In genomic region chr5:53479045-53479655, GRCh38 we compare ENCODE assay signal across 8 cellular contexts. TPM values are rescaled to one million over a fixed set of nuclear protein-coding genes. Genes with fewer than 3 reads are reported as not detected.
DNase-seq lines count a peak whose midpoint lies in the region; ATAC-seq, FAIRE-seq and TF ChIP-seq lines count a peak whose summit lies in the region.

No MANE protein-coding gene starts in this region.

- TF ChIP-seq CTCF in GM12865 (IDR thresholded peaks at IDR 0.05; ENCODE audit: insufficient read depth, low read depth, low read length, missing control alignments) (no peak), OCI-LY3 (IDR thresholded peaks at IDR 0.05; ENCODE audit: low read depth, low read length) (no peak), esophagus muscularis mucosa (IDR thresholded peaks at IDR 0.05) (no peak), prostate gland (IDR thresholded peaks at IDR 0.05) (no peak)

- WGBS in esophagus muscularis mucosa, result 0% methylated on average over 17 of the region's 17 CpGs
- 1% methylated on average over 17 of the region's 17 CpGs for WGBS in prostate gland

- peak overlapping the region; percentile 84 for H3K4me2 ChIP-seq in OCI-LY3 (ENCODE audit: low read length)

- H3K36me3 ChIP-seq in OCI-LY3 (replicated peaks; ENCODE audit: low read depth, low read length), result no peaks in the 10 kb centered on the region
- H3K36me3 ChIP-seq in esophagus muscularis mucosa, result no peaks in the 10 kb centered on the region
- no peaks in the 10 kb centered on the region for H3K36me3 ChIP-seq in prostate gland

- H3K4me3 ChIP-seq in GM12865 (ENCODE audit: low read depth, low read length), result peak overlapping the region; percentile 51
- peak overlapping the region; percentile 78 for H3K4me3 ChIP-seq in OCI-LY3 (ENCODE audit: low read length)
- H3K4me3 ChIP-seq in esophagus muscularis mucosa, result peak overlapping the region; percentile 65 to 82 (median 72)
- peak overlapping the region; percentile 43 to 54 for H3K4me3 ChIP-seq in prostate gland

- DNase-seq in GM12865 (ENCODE audit: low read depth) (no peak), esophagus muscularis mucosa (ENCODE audit: extremely low spot score) (no peak), prostate gland (ENCODE audit: low spot score) (no peak), RCC 7860 (ENCODE audit: low spot score) (no peak), medulla oblongata (ENCODE audit: extremely low spot score) (no peak)
- no peak for DNase-seq in stimulated activated naive CD4-positive, alpha-beta T cell treated with Interleukin-2 at 50 U/mL for 16 hours (lab: John Stamatoyannopoulos, UW)

- no peaks in the 10 kb centered on the region for H3K9me3 ChIP-seq in OCI-LY3 (ENCODE audit: insufficient read depth, low read length)
- H3K9me3 ChIP-seq in esophagus muscularis mucosa, result no peaks in the 10 kb centered on the region
- H3K9me3 ChIP-seq in prostate gland, result no peaks in the 10 kb centered on the region

- peak overlapping the region; percentile 85 for H2AFZ ChIP-seq in OCI-LY3 (ENCODE audit: low read depth, low read length)

- peak overlapping the region; percentile 50 for H3K9ac ChIP-seq in OCI-LY3 (ENCODE audit: low read length)

- no peaks in the 10 kb centered on the region for H4K20me1 ChIP-seq in OCI-LY3 (ENCODE audit: insufficient read depth, low read length)

- no peak for ATAC-seq in HG03135 (IDR thresholded peaks at IDR 0.05; ENCODE audit: unreplicated experiment)

- no peak overlapping the region for H3K27ac ChIP-seq in OCI-LY3 (ENCODE audit: low read length)
- peak overlapping the region; percentile 67 to 78 (median 77) for H3K27ac ChIP-seq in esophagus muscularis mucosa (replicated peaks in 1 of 4)
- H3K27ac ChIP-seq in prostate gland, result peak overlapping the region; percentile 67 to 76

- no peaks in the 10 kb centered on the region for H3K79me2 ChIP-seq in OCI-LY3 (ENCODE audit: low read length)

- no peak for TF ChIP-seq EP300 in esophagus muscularis mucosa (IDR thresholded peaks at IDR 0.05)

- H3K27me3 ChIP-seq in OCI-LY3 (ENCODE audit: low read depth, low read length) (peaks cover 45% of the 10 kb centered on the region), esophagus muscularis mucosa (peaks cover 0 to 7% (median 0%) of the 10 kb centered on the region in 4 donors), prostate gland (replicated peaks; ENCODE audit: insufficient read depth) (no peaks in the 10 kb centered on the region)

- TF ChIP-seq POLR2A in esophagus muscularis mucosa (IDR thresholded peaks at IDR 0.05; ENCODE audit: low read depth) (no peak), prostate gland (IDR thresholded peaks at IDR 0.05) (no peak)

- no peak for FAIRE-seq in RCC 7860 (lab: Jason Lieb, UNC)

- H3K4me1 ChIP-seq in OCI-LY3 (ENCODE audit: low read length) (peaks cover 23% of the 10 kb centered on the region), esophagus muscularis mucosa (peaks cover 19 to 50% (median 42%) of the 10 kb centered on the region in 4 donors), prostate gland (replicated peaks) (no peaks in the 10 kb centered on the region)

- intact Hi-C loops in esophagus muscularis mucosa (cut with DNase I), result no loop called here
- intact Hi-C loops in prostate gland (cut with DNase I), result loop anchor here (5.0 to 10.0 kb wide), 2 partner anchors 304 to 393 kb away; no protein-coding TSS in a partner anchor

RNA-seq across cellular contexts. Expression of gene FST, which starts 1.3 kb away (rescaled TPM):
- total RNA-seq in esophagus muscularis mucosa (10 to 100 TPM in 1 of 4 donors, 1 to 10 TPM in 3; 2.0 to 16.4 (median 4.3) TPM), prostate gland (1 to 10 TPM; 6.0 to 8.4 TPM)
